In genomic region chr19:45717131-45717982, GRCh38 we compare ENCODE assay signal across 8 cellular contexts. TPM values are rescaled to one million over a fixed set of nuclear protein-coding genes. Genes with fewer than 3 reads are reported as not detected.
DNase-seq lines count a peak whose midpoint lies in the region; ATAC-seq, FAIRE-seq and TF ChIP-seq lines count a peak whose summit lies in the region.

No MANE protein-coding gene starts in this region.

- H3K9ac ChIP-seq in Loucy (ENCODE audit: low read depth, low read length, poor library complexity, severe bottlenecking), result peak overlapping the region; percentile 93

- H3K4me1 ChIP-seq in Loucy (ENCODE audit: insufficient read depth, low read length, poor library complexity, severe bottlenecking) (peaks cover 28% of the 10 kb centered on the region), RWPE2 (ENCODE audit: insufficient read depth, poor library complexity, severe bottlenecking) (peaks cover 10% of the 10 kb centered on the region)

- H2AFZ ChIP-seq in Loucy (ENCODE audit: low read length), result peak overlapping the region; percentile 71

- H3K79me2 ChIP-seq in Loucy (ENCODE audit: insufficient read depth, low read length), result peaks cover 67% of the 10 kb centered on the region

- H3K4me3 ChIP-seq in Loucy (ENCODE audit: low read length, poor library complexity, severe bottlenecking) (peak overlapping the region; percentile 88), RWPE2 (ENCODE audit: severe bottlenecking) (peak overlapping the region; percentile 64)

- H3K9me3 ChIP-seq in Loucy (ENCODE audit: insufficient read depth, low read depth, low read length), result no peaks in the 10 kb centered on the region
- H3K9me3 ChIP-seq in RWPE2 (ENCODE audit: severe bottlenecking), result no peaks in the 10 kb centered on the region

- H3K36me3 ChIP-seq in Loucy (ENCODE audit: insufficient read depth, low read length), result no peaks in the 10 kb centered on the region
- peaks cover 24% of the 10 kb centered on the region for H3K36me3 ChIP-seq in RWPE2 (ENCODE audit: low read depth)

- H3K4me3 Mint-ChIP-seq in naive thymus-derived CD8-positive, alpha-beta T cell, result peak overlapping the region; percentile 87 to 99 (median 97)
- H3K4me3 Mint-ChIP-seq in stimulated activated naive B cell treated with anti-CD40 and anti-IgM and Interleukin-4, amounts not matched to agents 10 μg/mL and 1 μg/mL and 100 μg/mL, for 72 hours, result peak overlapping the region; percentile 95 to 98

- H3K27ac ChIP-seq in RWPE2 (ENCODE audit: poor library complexity, severe bottlenecking), result peak overlapping the region; percentile 84

- FAIRE-seq in H54 (lab: Jason Lieb, UNC), result peak; percentile 91

- ATAC-seq in RWPE2 (ENCODE audit: low read depth), result peak; percentile 91
- ATAC-seq in naive thymus-derived CD8-positive, alpha-beta T cell, result peak; percentile 96
- peak; percentile 97 to 98 for ATAC-seq in stimulated activated naive B cell treated with anti-CD40 and anti-IgM and Interleukin-4, amounts not matched to agents 10 μg/mL and 1 μg/mL and 100 μg/mL, for 72 hours (replicated peaks)

- H3K4me2 ChIP-seq in Loucy (ENCODE audit: low read depth, low read length, poor library complexity, severe bottlenecking), result peak overlapping the region; percentile 94

- peak overlapping the region; percentile 94 to 99 (median 96) for H3K27ac Mint-ChIP-seq in naive thymus-derived CD8-positive, alpha-beta T cell
- H3K27ac Mint-ChIP-seq in stimulated activated naive B cell treated with anti-CD40 and anti-IgM and Interleukin-4, amounts not matched to agents 10 μg/mL and 1 μg/mL and 100 μg/mL, for 72 hours, result peak overlapping the region; percentile 99

- POLR2A ChIA-PET in naive thymus-derived CD8-positive, alpha-beta T cell (lab: Charles Lee), result interaction anchor here (0.6 to 4.7 kb wide), 21 partner anchors 9 to 1539 kb away, joined by 3 to 51 read pairs (median 3); partner anchors contain the start of genes CCDC9, DMWD, FBXO46 and GIPR

- H3F3A ChIP-seq in Loucy (ENCODE audit: low read depth), result no peaks in the 10 kb centered on the region

- no peaks in the 10 kb centered on the region for H3K27me3 Mint-ChIP-seq in naive thymus-derived CD8-positive, alpha-beta T cell
- no peaks in the 10 kb centered on the region for H3K27me3 Mint-ChIP-seq in stimulated activated naive B cell treated with anti-CD40 and anti-IgM and Interleukin-4, amounts not matched to agents 10 μg/mL and 1 μg/mL and 100 μg/mL, for 72 hours

- 0 out of 2 replicates have a peak, but pooled peaks have one; percentile 14 for TF ChIP-seq POLR2A in H54 (IDR thresholded peaks at IDR 0.05; ENCODE audit: low read depth, low read length)

- peaks cover 3% of the 10 kb centered on the region for H4K20me1 ChIP-seq in Loucy (ENCODE audit: insufficient read depth, low read length, poor library complexity, severe bottlenecking)

- H3K4me1 Mint-ChIP-seq in naive thymus-derived CD8-positive, alpha-beta T cell, result peaks cover 22 to 56% (median 49%) of the 10 kb centered on the region in 4 donors
- H3K4me1 Mint-ChIP-seq in stimulated activated naive B cell treated with anti-CD40 and anti-IgM and Interleukin-4, amounts not matched to agents 10 μg/mL and 1 μg/mL and 100 μg/mL, for 72 hours, result peaks cover 24 to 41% of the 10 kb centered on the region in 2 donors

- H3K9me2 ChIP-seq in Loucy (replicated peaks; ENCODE audit: low read depth, low read length), result no peaks in the 10 kb centered on the region

- no peaks in the 10 kb centered on the region for H3K27me3 ChIP-seq in Loucy (ENCODE audit: insufficient read depth, low read length, poor library complexity, severe bottlenecking)
- H3K27me3 ChIP-seq in RWPE2 (ENCODE audit: insufficient read depth, poor library complexity, severe bottlenecking), result no peaks in the 10 kb centered on the region

- TF ChIP-seq CTCF in Loucy (conservative IDR thresholded peaks at IDR 0.05; ENCODE audit: low read length), result no peak
- peak; percentile 13 for TF ChIP-seq CTCF in RWPE2 (IDR thresholded peaks at IDR 0.05; ENCODE audit: poor library complexity, severe bottlenecking)

- DNase-seq in EL (peak; percentile 99), H54 (ENCODE audit: insufficient read length, low spot score) (peak; percentile 76), RWPE2 (ENCODE audit: low spot score) (peak; percentile 99), fibroblast of peridontal ligament (ENCODE audit: extremely low read depth) (peak; percentile 98)
- peak; percentile 96 for DNase-seq in activated effector memory CD4-positive, alpha-beta T cell treated with Interleukin-2 at 50 U/mL for 16 hours
- DNase-seq in naive thymus-derived CD8-positive, alpha-beta T cell, result peak; percentile 93 to 99 (median 98)
- DNase-seq in stimulated activated naive B cell treated with anti-CD40 and anti-IgM and Interleukin-4, amounts not matched to agents 10 μg/mL and 1 μg/mL and 100 μg/mL, for 72 hours, result peak; percentile 99

- peaks cover 4 to 21% (median 8%) of the 10 kb centered on the region in 3 donors for H3K36me3 Mint-ChIP-seq in naive thymus-derived CD8-positive, alpha-beta T cell
- peaks cover 30 to 32% of the 10 kb centered on the region in 2 donors for H3K36me3 Mint-ChIP-seq in stimulated activated naive B cell treated with anti-CD40 and anti-IgM and Interleukin-4, amounts not matched to agents 10 μg/mL and 1 μg/mL and 100 μg/mL, for 72 hours

- no peaks in the 10 kb centered on the region for H3K9me3 Mint-ChIP-seq in naive thymus-derived CD8-positive, alpha-beta T cell
- no peaks in the 10 kb centered on the region for H3K9me3 Mint-ChIP-seq in stimulated activated naive B cell treated with anti-CD40 and anti-IgM and Interleukin-4, amounts not matched to agents 10 μg/mL and 1 μg/mL and 100 μg/mL, for 72 hours

RNA-seq across cellular contexts. Expression of gene FBXO46, which starts 13.3 kb away (rescaled TPM):
- 10 to 100 TPM; 35.3 to 42.3 TPM for total RNA-seq in naive thymus-derived CD8-positive, alpha-beta T cell
- polyA plus RNA-seq in naive thymus-derived CD8-positive, alpha-beta T cell, result 10 to 100 TPM; 12.4 to 15.2 (median 12.5) TPM

RNA-seq across cellular contexts. Expression of gene MEIOSIN, which starts 15.9 kb away (rescaled TPM):
- total RNA-seq in naive thymus-derived CD8-positive, alpha-beta T cell, result not detected
- polyA plus RNA-seq in naive thymus-derived CD8-positive, alpha-beta T cell, result not detected

RNA-seq across cellular contexts. Expression of gene QPCTL, which starts 24.9 kb away (rescaled TPM):
- 10 to 100 TPM in 1 of 2 experiments, 1 to 10 TPM in 1; 7.3 to 11.4 TPM for total RNA-seq in naive thymus-derived CD8-positive, alpha-beta T cell
- 1 to 10 TPM in 2 of 3 donors, under 1 TPM in 1; 0.65 to 2.3 (median 1.6) TPM for polyA plus RNA-seq in naive thymus-derived CD8-positive, alpha-beta T cell

RNA-seq across cellular contexts. Expression of gene SNRPD2, which starts 25.6 kb away (rescaled TPM):
- 100 to 1,000 TPM; 395 to 410 TPM for total RNA-seq in naive thymus-derived CD8-positive, alpha-beta T cell
- polyA plus RNA-seq in naive thymus-derived CD8-positive, alpha-beta T cell, result 1,000 to 10,000 TPM; 1,119 to 1,289 (median 1,220) TPM

RNA-seq across cellular contexts. Expression of gene GIPR, which starts 49.3 kb away (rescaled TPM):
- 10 to 100 TPM in 1 of 2 experiments, 1 to 10 TPM in 1; 9.7 to 10.4 TPM for total RNA-seq in naive thymus-derived CD8-positive, alpha-beta T cell
- polyA plus RNA-seq in naive thymus-derived CD8-positive, alpha-beta T cell, result under 1 TPM in 2 of 3 donors, not detected in 1; 0.38 to 0.61 TPM

Comparison
In these comparisons a context has a peak if more than half of its experiments do, and no peak if none do; other contexts are left out.
1. Peak in every context shown above with its lines: DNase-seq, ATAC-seq, H3K4me3 ChIP-seq and H3K27ac ChIP-seq.